Comparison of ENCODE assay signal across 28 cellular contexts in the genomic region with DNA sequence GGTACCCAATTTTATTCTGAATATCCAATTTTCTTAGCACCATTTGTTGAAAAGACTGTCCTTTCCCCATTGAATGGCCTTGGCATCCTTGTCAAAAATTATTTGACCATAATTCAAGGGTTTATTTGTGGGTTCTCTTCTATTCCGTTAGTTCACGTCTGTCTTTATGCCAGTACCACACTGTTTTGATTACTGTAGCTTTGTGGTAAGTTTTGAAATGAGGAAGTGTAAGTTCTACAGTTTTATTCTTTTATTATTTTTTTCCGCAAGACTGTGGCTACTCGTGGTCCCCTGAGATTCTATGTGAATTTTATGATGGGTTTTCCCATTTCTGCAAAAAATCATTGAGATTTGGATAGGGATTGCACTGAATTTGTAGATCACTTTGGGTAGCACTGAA.
"Had no signal": no experiment of that assay in that cellular context is flagged by ENCODE, and none has a peak within 500 bp of the region (broad histone marks: within the 10 kb centered on the region; RNA-seq: fewer than 3 reads in every experiment).

No MANE protein-coding gene starts in this region.

- H3K27ac ChIP-seq: coronary artery, epithelial cell of prostate, esophagus squamous epithelium, gastrocnemius medialis, hepatocyte, lower lobe of right lung had no signal

- H3K4me2 ChIP-seq: hepatocyte had no signal

- ATAC-seq: effector memory CD8-positive, alpha-beta T cell; esophagus mucosa; gastrocnemius medialis; left lobe of liver; left ventricle myocardium superior; lower lobe of right lung; naive thymus-derived CD8-positive, alpha-beta T cell had no signal

- H3K9me3 ChIP-seq: gastrocnemius medialis, lower lobe of right lung, mucosa of descending colon had no signal

- H3K36me3 ChIP-seq: esophagus squamous epithelium, gastrocnemius medialis, lower lobe of right lung had no signal

- H2AFZ ChIP-seq: hepatocyte had no signal

- H3K27me3 ChIP-seq: esophagus squamous epithelium, gastrocnemius medialis, hepatocyte had no signal

- H3K4me3 ChIP-seq: coronary artery, esophagus squamous epithelium, gastrocnemius medialis, hepatocyte, lower lobe of right lung, mucosa of descending colon had no signal

- H3K4me1 ChIP-seq: esophagus squamous epithelium, gastrocnemius medialis, lower lobe of right lung had no signal

- FAIRE-seq: colon, kidney had no signal

- DNase-seq: effector CD8-positive, alpha-beta T cell; effector memory CD8-positive, alpha-beta T cell; endodermal cell; erythroblast; esophagus squamous epithelium; foreskin fibroblast; foreskin melanocyte; gastrocnemius medialis; glutamatergic neuron; head of caudate nucleus; hypothalamus; immature natural killer cell; islet precursor cell; kidney; kidney glomerular epithelial cell; left colon; left ventricle myocardium superior; lower lobe of right lung; mesenchymal stem cell; mucosa of descending colon; naive B cell; naive thymus-derived CD8-positive, alpha-beta T cell had no signal

- H3K79me2 ChIP-seq: hepatocyte had no signal
